28 cellular contexts compared by ENCODE assay signal in the genomic region with DNA sequence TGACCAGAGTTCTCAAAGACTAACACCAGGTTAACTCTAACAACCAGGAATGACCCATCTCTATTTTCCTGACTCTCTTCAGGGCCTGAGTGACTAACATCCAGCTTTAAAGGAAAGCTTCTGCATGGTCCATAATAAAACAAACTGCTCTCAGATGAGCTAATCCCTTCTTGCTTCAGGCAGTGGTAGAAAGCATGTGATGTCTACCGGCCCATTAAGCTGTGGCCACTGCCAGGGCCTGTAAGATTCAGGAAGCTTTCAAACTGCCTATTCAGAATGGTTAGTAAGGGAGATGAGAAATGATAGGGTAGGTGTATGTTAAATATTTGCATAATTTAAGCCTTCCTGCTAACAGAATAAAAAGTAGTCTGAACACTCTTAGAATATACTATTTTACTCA.
DNase-seq lines count a peak whose midpoint lies in the region; ATAC-seq and TF ChIP-seq lines count a peak whose summit lies in the region.
"Had no signal": no experiment of that assay in that cellular context is flagged by ENCODE, and none has a peak within 500 bp of the region (broad histone marks: within the 10 kb centered on the region; RNA-seq: fewer than 3 reads in every experiment).

No MANE protein-coding gene starts in this region.

- no peak overlapping the region for H2BK15ac ChIP-seq in mesenchymal stem cell (ENCODE audit: low read depth, poor library complexity, severe bottlenecking)

- no peak overlapping the region for H2BK120ac ChIP-seq in mesenchymal stem cell (ENCODE audit: low read depth, low read length)

- WGBS in mesenchymal stem cell = 40% methylated on average over 1 of the region's 1 CpG

- peaks cover 0 to 8% of the 10 kb centered on the region in 2 experiments for H3K36me3 ChIP-seq in mesenchymal stem cell (ENCODE audit: control insufficient read depth in 1 of 2, insufficient read depth in 2 of 2, low read depth in 1 of 2, low read length in 2 of 2)
- H3K36me3 ChIP-seq: gastroesophageal sphincter, vagina had no signal

- H3K9ac ChIP-seq in mesenchymal stem cell (ENCODE audit: low read length) = no peak overlapping the region

- H3K4me1 ChIP-seq in mesenchymal stem cell (ENCODE audit: control insufficient read depth, insufficient read depth, low read depth, low read length) = no peaks in the 10 kb centered on the region
- H3K4me1 ChIP-seq: gastroesophageal sphincter, vagina had no signal

- no peak overlapping the region for H2BK12ac ChIP-seq in mesenchymal stem cell (ENCODE audit: low read length in 2 of 2)

- H3K4me3 ChIP-seq in epithelial cell of esophagus (ENCODE audit: low read length) (no peak overlapping the region), mesenchymal stem cell (ENCODE audit: insufficient read depth in 1 of 2, low read depth in 1 of 2, low read length in 2 of 2) (no peak overlapping the region)
- H3K4me3 ChIP-seq: gastroesophageal sphincter, K562, vagina had no signal

- no peak overlapping the region for H3K4me2 ChIP-seq in mesenchymal stem cell (ENCODE audit: low read length, poor library complexity, severe bottlenecking)

- no peak overlapping the region for H3K18ac ChIP-seq in mesenchymal stem cell (ENCODE audit: low read depth in 1 of 2, low read length in 2 of 2)

- TF ChIP-seq CTCF in epithelial cell of esophagus (IDR thresholded peaks at IDR 0.05; ENCODE audit: insufficient read depth, low read depth, low read length, missing control alignments) = no peak

- H3K14ac ChIP-seq in mesenchymal stem cell (ENCODE audit: low read length in 2 of 2) = no peak overlapping the region

- H3K79me1 ChIP-seq in mesenchymal stem cell (replicated peaks; ENCODE audit: low read length, poor library complexity, severe bottlenecking) = no peaks in the 10 kb centered on the region

- no peak overlapping the region for H3K23ac ChIP-seq in mesenchymal stem cell (ENCODE audit: low read length in 2 of 2)

- no peak overlapping the region for H2BK5ac ChIP-seq in mesenchymal stem cell (ENCODE audit: low read depth, low read length, poor library complexity, severe bottlenecking)

- H3K9me3 ChIP-seq in mesenchymal stem cell (ENCODE audit: control insufficient read depth, low read length) = peaks cover 11% of the 10 kb centered on the region
- H3K9me3 ChIP-seq: vagina had no signal

- H3K27me3 ChIP-seq in mesenchymal stem cell (ENCODE audit: control insufficient read depth in 1 of 2, insufficient read depth in 1 of 2, low read length in 2 of 2) = no peaks in the 10 kb centered on the region
- H3K27me3 ChIP-seq: gastroesophageal sphincter, vagina had no signal

- no peak overlapping the region for H2AFZ ChIP-seq in mesenchymal stem cell (ENCODE audit: low read depth, low read length)

- peak; percentile 45 for DNase-seq in H4 (ENCODE audit: low spot score)
- DNase-seq in NCI-H69 (lab: John Stamatoyannopoulos, UW) = peak; percentile 85
- DNase-seq in epithelial cell of esophagus (ENCODE audit: low read depth) = peak; percentile 85
- peak; percentile 88 for DNase-seq in mesenchymal stem cell
- no peak for DNase-seq in T-helper 1 cell
- DNase-seq: activated CD4-positive, alpha-beta memory T cell treated with anti-CD3 and anti-CD28 coated beads for 36 hours; activated CD8-positive, alpha-beta memory T cell treated with anti-CD3 and anti-CD28 coated beads, Interleukin-2, amount 50 U/mL, for 4 hours; activated naive CD4-positive, alpha-beta T cell treated with anti-CD3 and anti-CD28 coated beads, Interleukin-2, amount 10 ng/mL, durations not matched to agents 7 days and 5 days; amniotic stem cell; C1 segment of cervical spinal cord; effector CD8-positive, alpha-beta T cell; erythroblast; H9; hypothalamus; left ventricle myocardium superior; midbrain; MM.1S; naive thymus-derived CD4-positive, alpha-beta T cell; NCI-H146; PC-3; SHP77 had no signal

- no peak overlapping the region for H2AK5ac ChIP-seq in mesenchymal stem cell (ENCODE audit: low read length, severe bottlenecking)

- no peak overlapping the region for H3K4ac ChIP-seq in mesenchymal stem cell (ENCODE audit: low read depth in 1 of 2, low read length in 2 of 2)

- no peak overlapping the region for H4K8ac ChIP-seq in mesenchymal stem cell (ENCODE audit: low read length)

- H4K91ac ChIP-seq in mesenchymal stem cell (ENCODE audit: low read length) = no peak overlapping the region

- no peak overlapping the region for H3K27ac ChIP-seq in mesenchymal stem cell (ENCODE audit: low read length, poor library complexity, severe bottlenecking)
- H3K27ac ChIP-seq: gastroesophageal sphincter, vagina had no signal

- ATAC-seq in HG03460 (IDR thresholded peaks at IDR 0.05; ENCODE audit: unreplicated experiment) (no peak), GM21528 (IDR thresholded peaks at IDR 0.05; ENCODE audit: low FRiP score, unreplicated experiment) (no peak), GM21737 (IDR thresholded peaks at IDR 0.05; ENCODE audit: unreplicated experiment) (no peak)
- ATAC-seq: activated CD4-positive, CD25-positive, alpha-beta regulatory T cell treated with anti-CD3 and anti-CD28 coated beads, Interleukin-2, amount 50 U/mL, for 24 hours; gastroesophageal sphincter; K562; left ventricle myocardium superior; naive thymus-derived CD4-positive, alpha-beta T cell; PC-3 had no signal

Comparison
In these comparisons a context has a peak if more than half of its experiments do, and no peak if none do; other contexts are left out.
1. DNase-seq: peak in H4 (single experiment), NCI-H69 (single experiment), epithelial cell of esophagus (single experiment) and mesenchymal stem cell (single experiment); none in T-helper 1 cell (0 of 5).